25 cellular contexts compared by ENCODE assay signal in genomic region chr20:49391404-49392245, GRCh38.
A peak's percentile ranks its signal among the peaks of the same experiment; 100 is the strongest.
DNase-seq lines count a peak whose midpoint lies in the region; ATAC-seq and TF ChIP-seq lines count a peak whose summit lies in the region.
"Had no signal": no experiment of that assay in that cellular context is flagged by ENCODE, and none has a peak within 500 bp of the region (broad histone marks: within the 10 kb centered on the region; RNA-seq: fewer than 3 reads in every experiment).

No MANE protein-coding gene starts in this region.

- peaks cover 13 to 67% of the 10 kb centered on the region in 2 donors for H3K27me3 Mint-ChIP-seq in CD8-positive, alpha-beta memory T cell

- no peak overlapping the region for H3K9ac ChIP-seq in rectal smooth muscle tissue (ENCODE audit: low read length)
- H3K9ac ChIP-seq: GM23248 had no signal

- CTCF ChIA-PET in CD8-positive, alpha-beta memory T cell (lab: Charles Lee) = no interaction called here

- ATAC-seq in heart left ventricle (peak; percentile 49 to 83 (median 68)), Right ventricle myocardium inferior (no peak), GM21367 (IDR thresholded peaks at IDR 0.05; ENCODE audit: unreplicated experiment) (no peak)

- H3K27me3 ChIP-seq in heart left ventricle (no peaks in the 10 kb centered on the region), right atrium auricular region (no peaks in the 10 kb centered on the region), rectal smooth muscle tissue (ENCODE audit: control insufficient read depth, insufficient read depth, low read length) (no peaks in the 10 kb centered on the region)
- peaks cover 5% of the 10 kb centered on the region for H3K27me3 ChIP-seq in CD8-positive, alpha-beta memory T cell (ENCODE audit: insufficient read depth, low read length, poor library complexity, severe bottlenecking)
- H3K27me3 ChIP-seq: BE2C, MG63 had no signal

- TF ChIP-seq CTCF in heart left ventricle (IDR thresholded peaks at IDR 0.05) (no peak), right atrium auricular region (IDR thresholded peaks at IDR 0.05) (no peak)

- peak overlapping the region in 11 of 12 donors; percentile 4 to 76 (median 62) for H3K27ac ChIP-seq in heart left ventricle
- H3K27ac ChIP-seq in right atrium auricular region = peak overlapping the region; percentile 3 to 51
- no peak overlapping the region for H3K27ac ChIP-seq in rectal smooth muscle tissue (ENCODE audit: low read depth, low read length)
- no peak overlapping the region for H3K27ac ChIP-seq in CD8-positive, alpha-beta memory T cell (ENCODE audit: low read depth, low read length)
- H3K27ac ChIP-seq: GM23248 had no signal

- DNase-seq in heart left ventricle = peak in 2 of 5 donors; percentile 20 to 32
- DNase-seq in Right ventricle myocardium inferior (ENCODE audit: missing footprints) = no peak
- DNase-seq in right atrium auricular region (ENCODE audit: low spot score) = no peak
- no peak for DNase-seq in CD8-positive, alpha-beta memory T cell
- DNase-seq in NCI-H2107 (lab: John Stamatoyannopoulos, UW) = no peak
- DNase-seq: 8988T, ACHN, BE2C, Calu3, DMS79 treated with DMSO at 0.1 percent for 48 hours, GF-D8, GM23248, H7, IMR-90, KG1, MG63, NCI-H1105 treated with DMSO at 0.1 percent for 48 hours, NCI-H2029 treated with DMSO at 0.1 percent for 48 hours, NCI-H2227 treated with DMSO at 0.1 percent for 48 hours, NCI-H69, RPMI8226, SHP77 treated with DMSO at 0.1 percent for 48 hours had no signal

- no peaks in the 10 kb centered on the region for H3K36me3 Mint-ChIP-seq in CD8-positive, alpha-beta memory T cell
- H3K36me3 Mint-ChIP-seq: CD14-positive monocyte had no signal

- POLR2A ChIA-PET in CD8-positive, alpha-beta memory T cell (lab: Charles Lee) = no interaction called here

- no peaks in the 10 kb centered on the region for H3K9me3 Mint-ChIP-seq in CD8-positive, alpha-beta memory T cell

- H3K36me3 ChIP-seq in heart left ventricle = no peaks in the 10 kb centered on the region
- no peaks in the 10 kb centered on the region for H3K36me3 ChIP-seq in right atrium auricular region
- no peaks in the 10 kb centered on the region for H3K36me3 ChIP-seq in rectal smooth muscle tissue (ENCODE audit: control insufficient read depth, insufficient read depth, low read length)
- H3K36me3 ChIP-seq in CD8-positive, alpha-beta memory T cell (ENCODE audit: insufficient read depth, low read length) = no peaks in the 10 kb centered on the region
- H3K36me3 ChIP-seq: BE2C had no signal

- H3K4me3 Mint-ChIP-seq in CD8-positive, alpha-beta memory T cell = no peak overlapping the region
- H3K4me3 Mint-ChIP-seq: CD14-positive monocyte had no signal

- H3K4me3 ChIP-seq in heart left ventricle (no peak overlapping the region), right atrium auricular region (no peak overlapping the region), rectal smooth muscle tissue (ENCODE audit: low read length) (peak overlapping the region; percentile 9)
- H3K4me3 ChIP-seq in CD8-positive, alpha-beta memory T cell (ENCODE audit: low read length) = no peak overlapping the region
- H3K4me3 ChIP-seq: GM23248, MG63 had no signal

- intact Hi-C loops in heart left ventricle (cut with DNase I) = loop anchor here in 2 of 10 donors (2.0 to 5.0 kb wide), 2 partner anchors 36 to 47 kb away; no protein-coding TSS in a partner anchor
- intact Hi-C loops in Right ventricle myocardium inferior (cut with DNase I) = no loop called here

- no peak overlapping the region for H3K27ac Mint-ChIP-seq in CD8-positive, alpha-beta memory T cell
- H3K27ac Mint-ChIP-seq: CD14-positive monocyte had no signal

- peaks cover 3 to 39% (median 19%) of the 10 kb centered on the region in 12 donors for H3K4me1 ChIP-seq in heart left ventricle
- H3K4me1 ChIP-seq in right atrium auricular region = peaks cover 0 to 11% of the 10 kb centered on the region in 2 donors
- H3K4me1 ChIP-seq in rectal smooth muscle tissue (ENCODE audit: control insufficient read depth, insufficient read depth, low read length) = peaks cover 43% of the 10 kb centered on the region
- no peaks in the 10 kb centered on the region for H3K4me1 ChIP-seq in CD8-positive, alpha-beta memory T cell (ENCODE audit: insufficient read depth, low read length)

- no peaks in the 10 kb centered on the region for H3K9me3 ChIP-seq in heart left ventricle
- H3K9me3 ChIP-seq in right atrium auricular region = no peaks in the 10 kb centered on the region
- H3K9me3 ChIP-seq in CD8-positive, alpha-beta memory T cell (ENCODE audit: low read length) = no peaks in the 10 kb centered on the region
- H3K9me3 ChIP-seq: BE2C, MG63 had no signal

- 56 to 69% (median 60%) methylated on average over 7 of the region's 7 CpGs for WGBS in heart left ventricle, 4 donors

- H3K4me1 Mint-ChIP-seq in CD8-positive, alpha-beta memory T cell = no peaks in the 10 kb centered on the region
- H3K4me1 Mint-ChIP-seq: CD14-positive monocyte had no signal

- TF ChIP-seq POLR2A in heart left ventricle (IDR thresholded peaks at IDR 0.05) = no peak

Comparison
In these comparisons a context has a peak if more than half of its experiments do, and no peak if none do; other contexts are left out.
1. ATAC-seq: peak in heart left ventricle (4 of 4); none in Right ventricle myocardium inferior (single experiment) and GM21367 (single experiment).
2. H3K27ac ChIP-seq: peak in heart left ventricle (11 of 12) and right atrium auricular region (2 of 2); none in rectal smooth muscle tissue (single experiment) and CD8-positive, alpha-beta memory T cell (single experiment).